ENCODE assay signal across 7 cellular contexts in genomic region chr18:63974991-63975390, GRCh38. TPM values are rescaled to one million over a fixed set of nuclear protein-coding genes. Genes with fewer than 3 reads are reported as not detected.
A peak's percentile ranks its signal among the peaks of the same experiment; 100 is the strongest.
DNase-seq lines count a peak whose midpoint lies in the region; ATAC-seq and TF ChIP-seq lines count a peak whose summit lies in the region.

No MANE protein-coding gene starts in this region.

- H3K27me3 ChIP-seq in HL-60 (ENCODE audit: insufficient read depth, poor library complexity, severe bottlenecking): no peaks in the 10 kb centered on the region
- H3K27me3 ChIP-seq in mucosa of rectum (ENCODE audit: control insufficient read depth in 2 of 2, insufficient read depth in 2 of 2, low read length in 2 of 2): no peaks in the 10 kb centered on the region
- H3K27me3 ChIP-seq in PC-9 (ENCODE audit: insufficient read depth, low read depth): no peaks in the 10 kb centered on the region

- no peaks in the 10 kb centered on the region for H3K27me3 Mint-ChIP-seq in activated B cell treated with CpG ODN at 0.5 μM for 24 hours

- POLR2A ChIA-PET in activated B cell treated with CpG ODN at 0.5 μM for 24 hours (lab: Charles Lee): no interaction called here
- POLR2A ChIA-PET in PC-9 (lab: Charles Lee; ENCODE audit: unreplicated experiment): interaction anchor here (0.6 kb wide), 1 partner anchor 1887 kb away, joined by 3 read pairs; no protein-coding TSS in a partner anchor

- no TSS peak for BruUV-seq in PC-9 (replicated peaks; lab: Mats Ljungman, UMichigan)

- peak overlapping the region; percentile 82 for H3K27ac Mint-ChIP-seq in activated B cell treated with CpG ODN at 0.5 μM for 24 hours

- intact Hi-C loops in activated B cell treated with CpG ODN at 0.5 μM for 24 hours (cut with micrococcal nuclease) (loop anchor here (1.0 to 10.0 kb wide), 2 partner anchors 12 to 1450 kb away; partner anchors contain the start of gene ZCCHC2), PC-9 (cut with micrococcal nuclease; ENCODE audit: unreplicated experiment) (loop anchor here (10.0 kb wide), 2 partner anchors 460 to 550 kb away; partner anchors contain the start of gene VPS4B)

- no peaks in the 10 kb centered on the region; the same call in 1 of the 2 replicates for H4K20me1 ChIP-seq in PC-9 (ENCODE audit: insufficient read depth)

- H2AFZ ChIP-seq in PC-9: no peak overlapping the region

- no peak for ATAC-seq in activated B cell treated with CpG ODN at 0.5 μM for 24 hours (ENCODE audit: low read depth)

- H3K4me3 Mint-ChIP-seq in activated B cell treated with CpG ODN at 0.5 μM for 24 hours: peak overlapping the region; percentile 49

- H3K79me2 ChIP-seq in PC-9 (ENCODE audit: low read depth): peaks cover 30% of the 10 kb centered on the region

- H3K4me3 ChIP-seq in HL-60 (replicated peaks; ENCODE audit: insufficient read depth, low read length): no peak overlapping the region; the same call in 1 of the 2 replicates
- no peak overlapping the region for H3K4me3 ChIP-seq in mucosa of rectum (ENCODE audit: low read length in 2 of 2)
- H3K4me3 ChIP-seq in PC-9: no peak overlapping the region

- no peak overlapping the region for H3K9ac ChIP-seq in mucosa of rectum (ENCODE audit: low read depth in 1 of 2, low read length in 2 of 2)

- peaks cover 17% of the 10 kb centered on the region for H3F3A ChIP-seq in PC-9 (ENCODE audit: insufficient read depth, low read depth)

- H3K36me3 Mint-ChIP-seq in activated B cell treated with CpG ODN at 0.5 μM for 24 hours (ENCODE audit: low read depth): peaks cover 14% of the 10 kb centered on the region

- H3K4me1 Mint-ChIP-seq in activated B cell treated with CpG ODN at 0.5 μM for 24 hours: peaks cover 61% of the 10 kb centered on the region

- peak; percentile 25 for TF ChIP-seq CTCF in HL-60 (IDR thresholded peaks at IDR 0.05; ENCODE audit: insufficient read depth, low read length)
- TF ChIP-seq CTCF in activated B cell treated with CpG ODN at 0.5 μM for 24 hours (IDR thresholded peaks at IDR 0.05): no peak
- no peak; the same call in 1 of the 2 replicates for TF ChIP-seq CTCF in PC-9 (conservative IDR thresholded peaks at IDR 0.05)

- no peaks in the 10 kb centered on the region for H3K9me2 ChIP-seq in PC-9 (ENCODE audit: insufficient read depth)

- no peaks in the 10 kb centered on the region for H3K36me3 ChIP-seq in mucosa of rectum (ENCODE audit: control insufficient read depth in 2 of 2, insufficient read depth in 2 of 2, low read length in 2 of 2)
- H3K36me3 ChIP-seq in PC-9 (ENCODE audit: low read depth): no peaks in the 10 kb centered on the region

- no peaks in the 10 kb centered on the region for H3K9me3 Mint-ChIP-seq in activated B cell treated with CpG ODN at 0.5 μM for 24 hours

- CTCF ChIA-PET in activated B cell treated with CpG ODN at 0.5 μM for 24 hours (lab: Charles Lee): interaction anchor here (1.1 to 4.2 kb wide), 4 partner anchors 11 to 457 kb away, joined by 5 to 20 read pairs (median 10); no protein-coding TSS in a partner anchor
- CTCF ChIA-PET in PC-9 (lab: Charles Lee): interaction anchor here (0.6 to 0.7 kb wide), 2 partner anchors 19 to 458 kb away, joined by 3 read pairs; no protein-coding TSS in a partner anchor

- H3K4me1 ChIP-seq in mucosa of rectum (ENCODE audit: control insufficient read depth in 2 of 2, insufficient read depth in 2 of 2, low read length in 2 of 2) (peaks cover 2 to 9% of the 10 kb centered on the region in 2 donors), PC-9 (replicated peaks; ENCODE audit: insufficient read depth) (peaks cover 6% of the 10 kb centered on the region)

- no peaks in the 10 kb centered on the region for H3K9me3 ChIP-seq in mucosa of rectum (ENCODE audit: control insufficient read depth in 2 of 2, low read length in 2 of 2)
- H3K9me3 ChIP-seq in PC-9 (ENCODE audit: insufficient read depth, low read depth): peaks cover 3% of the 10 kb centered on the region; the same call in 1 of the 2 replicates

- DNase-seq in EL: peak; percentile 52
- peak; percentile 72 to 88 for DNase-seq in HL-60 (ENCODE audit: low read depth in 1 of 2, low spot score in 1 of 2)
- DNase-seq in activated B cell treated with CpG ODN at 0.5 μM for 24 hours: no peak
- DNase-seq in cerebellum (ENCODE audit: low spot score): no peak
- no peak for DNase-seq in PC-9
- DNase-seq in NK-92 (lab: John Stamatoyannopoulos, UW; ENCODE audit: unreplicated experiment): no peak

- no peak overlapping the region for H3K4me2 ChIP-seq in PC-9

- H3K27ac ChIP-seq in HL-60 (replicated peaks) (peak overlapping the region; percentile 73), mucosa of rectum (ENCODE audit: low read depth in 2 of 2, low read length in 2 of 2) (peak overlapping the region; percentile 13 to 18), PC-9 (no peak overlapping the region)

RNA-seq across cellular contexts. Expression of gene SERPINB8, which starts 5.1 kb away (rescaled TPM):
- 20.9 and 29.5 TPM in 2 replicates for total RNA-seq in activated B cell treated with CpG ODN at 0.5 μM for 24 hours
- 1.5 TPM for total RNA-seq in cerebellum
- total RNA-seq in PC-9 (2021): 5.1 and 7.2 TPM in 2 replicates

RNA-seq across cellular contexts. Expression of gene HMSD, which starts 25.9 kb away (rescaled TPM):
- total RNA-seq in activated B cell treated with CpG ODN at 0.5 μM for 24 hours: 0.11 and 1.2 TPM in 2 replicates
- total RNA-seq in cerebellum: not detected
- not detected in 2 replicates for total RNA-seq in PC-9 (2021)

Comparison
In these comparisons a context has a peak if more than half of its experiments do, and no peak if none do; other contexts are left out.
1. DNase-seq: peak in EL (single experiment) and HL-60 (2 of 2); none in activated B cell treated with CpG ODN at 0.5 μM for 24 hours (single experiment), cerebellum (single experiment), PC-9 (0 of 2) and NK-92 (single experiment).